Comparison of ENCODE assay signal across 19 cellular contexts in the genomic region with DNA sequence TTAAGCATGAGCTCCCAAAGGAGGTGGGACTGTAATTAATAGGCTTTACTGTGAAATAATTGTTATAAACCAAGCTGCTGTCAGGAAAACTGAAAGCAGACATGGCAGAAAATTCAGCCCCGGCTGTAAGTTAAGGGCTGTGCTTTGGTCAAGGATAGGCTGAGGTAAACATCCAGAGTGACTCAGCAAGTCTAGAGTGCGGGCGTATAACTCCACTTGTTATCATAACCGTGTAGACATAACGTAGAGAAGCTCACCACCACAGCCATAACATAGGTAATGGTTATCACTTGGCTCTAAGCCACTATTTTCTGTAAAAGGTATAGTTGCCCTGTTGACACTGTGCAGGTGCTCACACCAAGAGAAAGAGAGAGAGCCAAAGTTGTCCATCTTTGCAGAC.
DNase-seq lines count a peak whose midpoint lies in the region; TF ChIP-seq lines count a peak whose summit lies in the region.
"Had no signal": no experiment of that assay in that cellular context is flagged by ENCODE, and none has a peak within 500 bp of the region (broad histone marks: within the 10 kb centered on the region; RNA-seq: fewer than 3 reads in every experiment).

No MANE protein-coding gene starts in this region.

- H3K27ac ChIP-seq in dorsolateral prefrontal cortex = no peak overlapping the region
- H3K27ac ChIP-seq: prostate gland had no signal

- H3K27me3 ChIP-seq in dorsolateral prefrontal cortex = peaks cover 0 to 4% (median 0%) of the 10 kb centered on the region in 45 donors

- no peak overlapping the region for H3K4me3 ChIP-seq in fibroblast of pulmonary artery (replicated peaks; ENCODE audit: low read depth, low read length)
- no peak overlapping the region for H3K4me3 ChIP-seq in dorsolateral prefrontal cortex
- H3K4me3 ChIP-seq: prostate gland had no signal

- peak; percentile 53 for DNase-seq in DMS79 (lab: John Stamatoyannopoulos, UW)
- DNase-seq in NCI-H1417 treated with DMSO at 0.1 percent for 48 hours (lab: John Stamatoyannopoulos, UW) = peak; percentile 44
- DNase-seq in NCI-H510A treated with DMSO at 0.1 percent for 48 hours (lab: John Stamatoyannopoulos, UW) = peak; percentile 90
- peak; percentile 0 for DNase-seq in fibroblast of pulmonary artery (ENCODE audit: low read depth)
- DNase-seq in dorsolateral prefrontal cortex = no peak
- DNase-seq in amygdala (lab: John Stamatoyannopoulos, UW) = no peak
- no peak for DNase-seq in NCI-H526 treated with DMSO at 0.1 percent for 48 hours (lab: John Stamatoyannopoulos, UW)
- DNase-seq: activated CD4-positive, alpha-beta T cell treated with anti-CD3 and anti-CD28 coated beads for 1 hour; activated T-cell treated with anti-CD3 and anti-CD28 coated beads, Interleukin-2, amount 50 U/mL, for 72 hours; AML-193; Calu3; GDM1; H9; midbrain; MV-4-11; NK-92 treated with Interleukin-12 subunit alpha and Interleukin-12 subunit beta, amount 100 ng/mL, for 24 hours; small intestine; stimulated activated CD4-positive, alpha-beta T cell treated with anti-CD3 and anti-CD28 coated beads, Interleukin-4, amount 100 ng/mL, for 1 hour had no signal

- intact Hi-C loops in dorsolateral prefrontal cortex (cut with DNase I) = no loop called here

- TF ChIP-seq CTCF in fibroblast of pulmonary artery (IDR thresholded peaks at IDR 0.05; ENCODE audit: low read length, missing control alignments) = no peak
- TF ChIP-seq CTCF in dorsolateral prefrontal cortex (IDR thresholded peaks at IDR 0.05 in 54 of 56, conservative IDR thresholded peaks at IDR 0.05 in 2 of 56; ENCODE audit: low read depth in 1 of 56, partially characterized antibody in 56 of 56) = no peak

Comparison
In these comparisons a context has a peak if more than half of its experiments do, and no peak if none do; other contexts are left out.
1. DNase-seq: peak in DMS79 (single experiment), NCI-H1417 treated with DMSO at 0.1 percent for 48 hours (single experiment), NCI-H510A treated with DMSO at 0.1 percent for 48 hours (single experiment) and fibroblast of pulmonary artery (single experiment); none in dorsolateral prefrontal cortex (0 of 10), amygdala (0 of 56) and NCI-H526 treated with DMSO at 0.1 percent for 48 hours (single experiment).